Comparison of ENCODE assay signal across 1 cellular context in the genomic region with DNA sequence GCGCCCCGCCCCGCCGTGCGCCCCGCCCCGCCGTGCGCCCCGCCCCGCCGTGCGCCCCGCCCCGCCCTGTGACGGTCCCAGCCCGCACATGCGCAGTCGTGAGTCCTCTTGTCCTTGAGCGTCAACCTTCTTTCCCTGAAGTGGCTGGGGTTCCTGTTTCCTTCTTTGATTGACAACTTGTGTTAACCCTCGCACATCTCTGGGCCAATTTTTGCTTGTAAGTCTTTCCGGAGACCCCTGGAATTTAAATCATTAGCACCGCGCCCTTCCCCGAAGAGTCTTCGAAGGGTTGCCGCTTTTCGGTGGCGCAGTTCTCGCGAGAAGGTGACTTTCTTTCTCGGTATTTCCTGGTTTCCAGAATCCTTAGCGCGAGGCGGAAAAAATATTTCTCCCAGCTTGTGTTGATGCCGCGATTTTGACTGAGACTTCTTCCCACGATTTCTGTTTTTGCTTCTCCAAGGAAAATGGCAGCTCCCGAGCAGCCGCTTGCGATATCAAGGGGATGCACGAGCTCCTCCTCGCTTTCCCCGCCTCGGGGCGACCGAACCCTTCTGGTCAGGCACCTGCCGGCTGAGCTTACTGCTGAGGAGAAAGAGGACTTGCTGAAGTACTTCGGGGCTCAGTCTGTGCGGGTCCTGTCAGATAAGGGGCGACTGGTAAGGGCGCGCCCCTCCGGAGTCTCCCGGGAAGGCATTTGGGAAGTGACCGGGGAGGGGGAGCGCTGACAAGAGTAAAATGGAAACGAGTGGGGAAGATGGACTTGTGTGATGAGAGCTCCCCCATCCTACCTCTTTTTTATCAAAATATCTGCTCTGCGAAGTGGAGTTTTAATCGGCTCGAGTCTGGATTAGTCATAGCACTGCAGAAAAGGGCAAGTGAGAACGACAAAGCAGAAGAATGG.
A peak's percentile ranks its signal among the peaks of the same experiment; 100 is the strongest.
TF ChIP-seq lines count a peak whose summit lies in the region.

A gene with protein sequence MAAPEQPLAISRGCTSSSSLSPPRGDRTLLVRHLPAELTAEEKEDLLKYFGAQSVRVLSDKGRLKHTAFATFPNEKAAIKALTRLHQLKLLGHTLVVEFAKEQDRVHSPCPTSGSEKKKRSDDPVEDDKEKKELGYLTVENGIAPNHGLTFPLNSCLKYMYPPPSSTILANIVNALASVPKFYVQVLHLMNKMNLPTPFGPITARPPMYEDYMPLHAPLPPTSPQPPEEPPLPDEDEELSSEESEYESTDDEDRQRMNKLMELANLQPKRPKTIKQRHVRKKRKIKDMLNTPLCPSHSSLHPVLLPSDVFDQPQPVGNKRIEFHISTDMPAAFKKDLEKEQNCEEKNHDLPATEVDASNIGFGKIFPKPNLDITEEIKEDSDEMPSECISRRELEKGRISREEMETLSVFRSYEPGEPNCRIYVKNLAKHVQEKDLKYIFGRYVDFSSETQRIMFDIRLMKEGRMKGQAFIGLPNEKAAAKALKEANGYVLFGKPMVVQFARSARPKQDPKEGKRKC (plus strand): TSS at position 93 of the 901 bp plus-strand sequence. CDS start 372 bp downstream, at position 465.

TF ChIP-seq in HepG2, 621 proteins besides CTCF, POLR2A, EP300 and RAD21 (continued from another document):
- peak; percentile 48; the same call in 1 of the 2 replicates for TF ChIP-seq RBFOX2 (IDR thresholded peaks at IDR 0.05; ENCODE audit: low read depth, low read length)
- TF ChIP-seq ZNF615 (CRISPR knock-in tag; IDR thresholded peaks at IDR 0.05; ENCODE audit: borderline replicate concordance): no peak
- no peak for TF ChIP-seq ZNF337 (CRISPR knock-in tag; IDR thresholded peaks at IDR 0.05; ENCODE audit: borderline replicate concordance, low read depth)
- TF ChIP-seq ZNF333 (CRISPR knock-in tag; IDR thresholded peaks at IDR 0.05; ENCODE audit: borderline replicate concordance): no peak
- no peak for TF ChIP-seq CREB1 (IDR thresholded peaks at IDR 0.05)
- peak; percentile 72 for TF ChIP-seq CREB1 (CRISPR knock-in tag; IDR thresholded peaks at IDR 0.05)
- no peak for TF ChIP-seq BHLHE40 (IDR thresholded peaks at IDR 0.05; ENCODE audit: low read length)
- TF ChIP-seq ZNF891 (CRISPR knock-in tag; IDR thresholded peaks at IDR 0.05): 0 out of 2 replicates have a peak, but pooled peaks have one; percentile 28
- TF ChIP-seq NR3C1 (CRISPR knock-in tag; IDR thresholded peaks at IDR 0.05): no peak
- peak in 1 of 2 experiments; percentile 72; a peak in 1 of 4 replicates for TF ChIP-seq KLF16 (CRISPR knock-in tag; IDR thresholded peaks at IDR 0.05)
- TF ChIP-seq TMF1 (CRISPR knock-in tag; IDR thresholded peaks at IDR 0.05; ENCODE audit: low read depth): no peak
- no peak for TF ChIP-seq NCOA1 (CRISPR knock-in tag; IDR thresholded peaks at IDR 0.05)
- TF ChIP-seq, protein P1, sequence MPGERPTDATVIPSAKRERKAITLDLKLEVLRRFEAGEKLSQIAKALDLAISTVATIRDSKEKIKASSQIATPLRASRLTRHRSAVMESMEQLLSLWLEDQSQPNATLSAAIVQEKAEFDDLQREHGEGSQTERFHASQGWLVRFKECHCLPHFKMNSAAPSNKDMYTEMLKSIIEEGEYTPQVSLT (CRISPR knock-in tag; IDR thresholded peaks at IDR 0.05; ENCODE audit: borderline replicate concordance, low read depth): no peak
- TF ChIP-seq ZNF761 (CRISPR knock-in tag; conservative IDR thresholded peaks at IDR 0.05): no peak
- no peak for TF ChIP-seq ZNF432 (CRISPR knock-in tag; IDR thresholded peaks at IDR 0.05; ENCODE audit: borderline replicate concordance)
- TF ChIP-seq, protein P2, sequence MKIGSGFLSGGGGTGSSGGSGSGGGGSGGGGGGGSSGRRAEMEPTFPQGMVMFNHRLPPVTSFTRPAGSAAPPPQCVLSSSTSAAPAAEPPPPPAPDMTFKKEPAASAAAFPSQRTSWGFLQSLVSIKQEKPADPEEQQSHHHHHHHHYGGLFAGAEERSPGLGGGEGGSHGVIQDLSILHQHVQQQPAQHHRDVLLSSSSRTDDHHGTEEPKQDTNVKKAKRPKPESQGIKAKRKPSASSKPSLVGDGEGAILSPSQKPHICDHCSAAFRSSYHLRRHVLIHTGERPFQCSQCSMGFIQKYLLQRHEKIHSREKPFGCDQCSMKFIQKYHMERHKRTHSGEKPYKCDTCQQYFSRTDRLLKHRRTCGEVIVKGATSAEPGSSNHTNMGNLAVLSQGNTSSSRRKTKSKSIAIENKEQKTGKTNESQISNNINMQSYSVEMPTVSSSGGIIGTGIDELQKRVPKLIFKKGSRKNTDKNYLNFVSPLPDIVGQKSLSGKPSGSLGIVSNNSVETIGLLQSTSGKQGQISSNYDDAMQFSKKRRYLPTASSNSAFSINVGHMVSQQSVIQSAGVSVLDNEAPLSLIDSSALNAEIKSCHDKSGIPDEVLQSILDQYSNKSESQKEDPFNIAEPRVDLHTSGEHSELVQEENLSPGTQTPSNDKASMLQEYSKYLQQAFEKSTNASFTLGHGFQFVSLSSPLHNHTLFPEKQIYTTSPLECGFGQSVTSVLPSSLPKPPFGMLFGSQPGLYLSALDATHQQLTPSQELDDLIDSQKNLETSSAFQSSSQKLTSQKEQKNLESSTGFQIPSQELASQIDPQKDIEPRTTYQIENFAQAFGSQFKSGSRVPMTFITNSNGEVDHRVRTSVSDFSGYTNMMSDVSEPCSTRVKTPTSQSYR (CRISPR knock-in tag; IDR thresholded peaks at IDR 0.05; ENCODE audit: borderline replicate concordance): no peak
- TF ChIP-seq, protein P3, sequence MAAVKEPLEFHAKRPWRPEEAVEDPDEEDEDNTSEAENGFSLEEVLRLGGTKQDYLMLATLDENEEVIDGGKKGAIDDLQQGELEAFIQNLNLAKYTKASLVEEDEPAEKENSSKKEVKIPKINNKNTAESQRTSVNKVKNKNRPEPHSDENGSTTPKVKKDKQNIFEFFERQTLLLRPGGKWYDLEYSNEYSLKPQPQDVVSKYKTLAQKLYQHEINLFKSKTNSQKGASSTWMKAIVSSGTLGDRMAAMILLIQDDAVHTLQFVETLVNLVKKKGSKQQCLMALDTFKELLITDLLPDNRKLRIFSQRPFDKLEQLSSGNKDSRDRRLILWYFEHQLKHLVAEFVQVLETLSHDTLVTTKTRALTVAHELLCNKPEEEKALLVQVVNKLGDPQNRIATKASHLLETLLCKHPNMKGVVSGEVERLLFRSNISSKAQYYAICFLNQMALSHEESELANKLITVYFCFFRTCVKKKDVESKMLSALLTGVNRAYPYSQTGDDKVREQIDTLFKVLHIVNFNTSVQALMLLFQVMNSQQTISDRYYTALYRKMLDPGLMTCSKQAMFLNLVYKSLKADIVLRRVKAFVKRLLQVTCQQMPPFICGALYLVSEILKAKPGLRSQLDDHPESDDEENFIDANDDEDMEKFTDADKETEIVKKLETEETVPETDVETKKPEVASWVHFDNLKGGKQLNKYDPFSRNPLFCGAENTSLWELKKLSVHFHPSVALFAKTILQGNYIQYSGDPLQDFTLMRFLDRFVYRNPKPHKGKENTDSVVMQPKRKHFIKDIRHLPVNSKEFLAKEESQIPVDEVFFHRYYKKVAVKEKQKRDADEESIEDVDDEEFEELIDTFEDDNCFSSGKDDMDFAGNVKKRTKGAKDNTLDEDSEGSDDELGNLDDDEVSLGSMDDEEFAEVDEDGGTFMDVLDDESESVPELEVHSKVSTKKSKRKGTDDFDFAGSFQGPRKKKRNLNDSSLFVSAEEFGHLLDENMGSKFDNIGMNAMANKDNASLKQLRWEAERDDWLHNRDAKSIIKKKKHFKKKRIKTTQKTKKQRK (IDR thresholded peaks at IDR 0.05; ENCODE audit: low read length): no peak
- TF ChIP-seq, protein P4, sequence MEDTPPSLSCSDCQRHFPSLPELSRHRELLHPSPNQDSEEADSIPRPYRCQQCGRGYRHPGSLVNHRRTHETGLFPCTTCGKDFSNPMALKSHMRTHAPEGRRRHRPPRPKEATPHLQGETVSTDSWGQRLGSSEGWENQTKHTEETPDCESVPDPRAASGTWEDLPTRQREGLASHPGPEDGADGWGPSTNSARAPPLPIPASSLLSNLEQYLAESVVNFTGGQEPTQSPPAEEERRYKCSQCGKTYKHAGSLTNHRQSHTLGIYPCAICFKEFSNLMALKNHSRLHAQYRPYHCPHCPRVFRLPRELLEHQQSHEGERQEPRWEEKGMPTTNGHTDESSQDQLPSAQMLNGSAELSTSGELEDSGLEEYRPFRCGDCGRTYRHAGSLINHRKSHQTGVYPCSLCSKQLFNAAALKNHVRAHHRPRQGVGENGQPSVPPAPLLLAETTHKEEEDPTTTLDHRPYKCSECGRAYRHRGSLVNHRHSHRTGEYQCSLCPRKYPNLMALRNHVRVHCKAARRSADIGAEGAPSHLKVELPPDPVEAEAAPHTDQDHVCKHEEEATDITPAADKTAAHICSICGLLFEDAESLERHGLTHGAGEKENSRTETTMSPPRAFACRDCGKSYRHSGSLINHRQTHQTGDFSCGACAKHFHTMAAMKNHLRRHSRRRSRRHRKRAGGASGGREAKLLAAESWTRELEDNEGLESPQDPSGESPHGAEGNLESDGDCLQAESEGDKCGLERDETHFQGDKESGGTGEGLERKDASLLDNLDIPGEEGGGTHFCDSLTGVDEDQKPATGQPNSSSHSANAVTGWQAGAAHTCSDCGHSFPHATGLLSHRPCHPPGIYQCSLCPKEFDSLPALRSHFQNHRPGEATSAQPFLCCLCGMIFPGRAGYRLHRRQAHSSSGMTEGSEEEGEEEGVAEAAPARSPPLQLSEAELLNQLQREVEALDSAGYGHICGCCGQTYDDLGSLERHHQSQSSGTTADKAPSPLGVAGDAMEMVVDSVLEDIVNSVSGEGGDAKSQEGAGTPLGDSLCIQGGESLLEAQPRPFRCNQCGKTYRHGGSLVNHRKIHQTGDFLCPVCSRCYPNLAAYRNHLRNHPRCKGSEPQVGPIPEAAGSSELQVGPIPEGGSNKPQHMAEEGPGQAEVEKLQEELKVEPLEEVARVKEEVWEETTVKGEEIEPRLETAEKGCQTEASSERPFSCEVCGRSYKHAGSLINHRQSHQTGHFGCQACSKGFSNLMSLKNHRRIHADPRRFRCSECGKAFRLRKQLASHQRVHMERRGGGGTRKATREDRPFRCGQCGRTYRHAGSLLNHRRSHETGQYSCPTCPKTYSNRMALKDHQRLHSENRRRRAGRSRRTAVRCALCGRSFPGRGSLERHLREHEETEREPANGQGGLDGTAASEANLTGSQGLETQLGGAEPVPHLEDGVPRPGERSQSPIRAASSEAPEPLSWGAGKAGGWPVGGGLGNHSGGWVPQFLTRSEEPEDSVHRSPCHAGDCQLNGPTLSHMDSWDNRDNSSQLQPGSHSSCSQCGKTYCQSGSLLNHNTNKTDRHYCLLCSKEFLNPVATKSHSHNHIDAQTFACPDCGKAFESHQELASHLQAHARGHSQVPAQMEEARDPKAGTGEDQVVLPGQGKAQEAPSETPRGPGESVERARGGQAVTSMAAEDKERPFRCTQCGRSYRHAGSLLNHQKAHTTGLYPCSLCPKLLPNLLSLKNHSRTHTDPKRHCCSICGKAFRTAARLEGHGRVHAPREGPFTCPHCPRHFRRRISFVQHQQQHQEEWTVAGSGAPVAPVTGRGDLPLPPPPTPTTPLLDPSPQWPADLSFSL (CRISPR knock-in tag; IDR thresholded peaks at IDR 0.05): no peak
- TF ChIP-seq ZFP1 (CRISPR knock-in tag; IDR thresholded peaks at IDR 0.05): no peak
- no peak for TF ChIP-seq TEAD2 (CRISPR knock-in tag; IDR thresholded peaks at IDR 0.05)
- no peak for TF ChIP-seq TBP (CRISPR knock-in tag; IDR thresholded peaks at IDR 0.05)
- 0 out of 2 replicates have a peak, but pooled peaks have one; percentile 9 for TF ChIP-seq CHD4 (IDR thresholded peaks at IDR 0.05; ENCODE audit: borderline replicate concordance, low read length)
- no peak for TF ChIP-seq HNRNPH1 (optimal IDR thresholded peaks at IDR 0.05; ENCODE audit: low read depth, low read length)
- no peak for TF ChIP-seq ZNF614 (CRISPR knock-in tag; IDR thresholded peaks at IDR 0.05; ENCODE audit: borderline replicate concordance)
- no peak for TF ChIP-seq SMARCC2 (IDR thresholded peaks at IDR 0.05)
- no peak for TF ChIP-seq GZF1 (CRISPR knock-in tag; IDR thresholded peaks at IDR 0.05)
- TF ChIP-seq, protein P5, sequence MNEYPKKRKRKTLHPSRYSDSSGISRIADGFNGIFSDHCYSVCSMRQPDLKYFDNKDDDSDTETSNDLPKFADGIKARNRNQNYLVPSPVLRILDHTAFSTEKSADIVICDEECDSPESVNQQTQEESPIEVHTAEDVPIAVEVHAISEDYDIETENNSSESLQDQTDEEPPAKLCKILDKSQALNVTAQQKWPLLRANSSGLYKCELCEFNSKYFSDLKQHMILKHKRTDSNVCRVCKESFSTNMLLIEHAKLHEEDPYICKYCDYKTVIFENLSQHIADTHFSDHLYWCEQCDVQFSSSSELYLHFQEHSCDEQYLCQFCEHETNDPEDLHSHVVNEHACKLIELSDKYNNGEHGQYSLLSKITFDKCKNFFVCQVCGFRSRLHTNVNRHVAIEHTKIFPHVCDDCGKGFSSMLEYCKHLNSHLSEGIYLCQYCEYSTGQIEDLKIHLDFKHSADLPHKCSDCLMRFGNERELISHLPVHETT (CRISPR knock-in tag; conservative IDR thresholded peaks at IDR 0.05): no peak
- TF ChIP-seq ISL2 (CRISPR knock-in tag; IDR thresholded peaks at IDR 0.05): peak; percentile 36; the same call in 1 of the 2 replicates
- no peak for TF ChIP-seq FOSL1 (CRISPR knock-in tag; IDR thresholded peaks at IDR 0.05; ENCODE audit: borderline replicate concordance)
